9 cellular contexts compared by ENCODE assay signal in the genomic region with DNA sequence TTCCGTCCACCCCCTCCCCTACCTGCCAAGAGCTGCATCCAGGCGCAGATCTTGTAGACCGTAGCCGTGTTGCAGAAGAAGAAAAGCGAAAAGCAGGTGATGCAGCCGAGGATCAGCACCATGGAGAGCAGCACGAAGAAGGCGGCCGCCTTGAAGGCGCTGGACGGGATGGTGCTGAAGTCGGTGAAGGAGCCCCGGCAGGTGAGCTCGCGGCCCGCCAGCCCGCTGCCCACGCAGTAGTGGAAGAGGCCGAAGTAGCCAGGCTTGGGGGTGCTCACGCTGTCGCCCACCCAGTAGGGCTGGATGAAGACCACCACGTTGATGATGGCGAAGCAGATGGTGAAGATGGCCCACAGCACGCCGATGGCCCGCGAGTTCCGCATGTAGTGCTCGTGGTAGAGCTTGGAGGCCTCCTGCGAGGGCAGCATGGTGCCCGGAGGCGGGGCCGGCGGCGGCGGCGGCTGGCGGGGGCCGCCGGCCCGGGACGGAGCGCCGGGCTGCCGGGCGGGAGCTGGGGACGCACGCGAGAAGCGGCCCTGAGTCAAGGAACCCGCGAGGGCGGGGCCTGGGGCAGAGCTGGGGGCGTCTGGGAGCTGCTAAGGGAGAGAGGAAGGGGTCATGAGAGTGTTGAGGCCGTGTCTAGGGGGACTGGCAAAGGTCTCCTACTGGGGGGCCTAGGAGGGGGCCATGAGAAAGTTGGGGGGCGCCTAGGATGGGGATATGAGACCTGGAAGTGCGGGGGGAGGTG. TPM values are rescaled to one million over a fixed set of nuclear protein-coding genes. Genes with fewer than 3 reads are reported as not detected.
DNase-seq lines count a peak whose midpoint lies in the region; ATAC-seq and TF ChIP-seq lines count a peak whose summit lies in the region.
"Had no signal": no experiment of that assay in that cellular context is flagged by ENCODE, and none has a peak within 500 bp of the region (broad histone marks: within the 10 kb centered on the region; RNA-seq: fewer than 3 reads in every experiment).

No MANE protein-coding gene starts in this region.

- H3K27ac Mint-ChIP-seq in HFFc6 = no peak overlapping the region

- DNase-seq in NCI-H82 (lab: John Stamatoyannopoulos, UW) = peak; percentile 69
- DNase-seq in NCI-H82 treated with DMSO at 0.1 percent for 48 hours (lab: John Stamatoyannopoulos, UW; ENCODE audit: unreplicated experiment) = no peak
- DNase-seq in activated CD4-positive, alpha-beta T cell treated with anti-CD3 and anti-CD28 coated beads, Interleukin-2, amount 50 U/mL, for 24 hours (ENCODE audit: low read depth in 1 of 2, low spot score in 1 of 2) = peak; percentile 1 to 14
- DNase-seq in fibroblast of mammary gland (ENCODE audit: low read depth) = peak; percentile 45
- peak in 4 of 5 donors; percentile 13 to 61 (median 45) for DNase-seq in ovary
- DNase-seq in HFFc6 = no peak

- peaks cover 0 to 4% of the 10 kb centered on the region in 2 donors for H3K9me3 ChIP-seq in ovary

- no peaks in the 10 kb centered on the region for H3K36me3 ChIP-seq in ovary
- H3K36me3 ChIP-seq: BLaER1 treated with 17β-estradiol and CSF1 and Interleukin-3, amounts not matched to agents 10 nM and 100 nM had no signal

- H3K36me3 Mint-ChIP-seq in HFFc6 (ENCODE audit: low read depth) = no peaks in the 10 kb centered on the region

- TF ChIP-seq CTCF in fibroblast of mammary gland (conservative IDR thresholded peaks at IDR 0.05; ENCODE audit: control insufficient read depth, insufficient read depth, low read depth, low read length) (no peak), ovary (IDR thresholded peaks at IDR 0.05) (no peak), HFFc6 (IDR thresholded peaks at IDR 0.05) (no peak)

- no peak for TF ChIP-seq EP300 in ovary (IDR thresholded peaks at IDR 0.05)

- no peak for TF ChIP-seq POLR2A in ovary (IDR thresholded peaks at IDR 0.05)

- intact Hi-C loops in ovary (cut with DNase I) = no loop called here

- WGBS in ovary, 3 donors = 2% methylated on average over 33 to 57 of the region's 57 CpGs

- H3K9me3 Mint-ChIP-seq in HFFc6 = no peaks in the 10 kb centered on the region

- H3K4me1 Mint-ChIP-seq in HFFc6 (ENCODE audit: low read depth) = no peaks in the 10 kb centered on the region

- no peak overlapping the region for H3K4me3 Mint-ChIP-seq in HFFc6

- H3K27me3 ChIP-seq in ovary = no peaks in the 10 kb centered on the region
- H3K27me3 ChIP-seq: BLaER1 treated with 17β-estradiol and CSF1 and Interleukin-3, amounts not matched to agents 10 nM and 100 nM had no signal

- peaks cover 22% of the 10 kb centered on the region for H3K27me3 Mint-ChIP-seq in HFFc6 (ENCODE audit: insufficient read depth)

- H3K4me3 ChIP-seq in fibroblast of mammary gland (ENCODE audit: control insufficient read depth, low read depth, low read length) (no peak overlapping the region), ovary (no peak overlapping the region)
- H3K4me3 ChIP-seq: BLaER1 treated with 17β-estradiol and CSF1 and Interleukin-3, amounts not matched to agents 10 nM and 100 nM had no signal

- H3K4me1 ChIP-seq in ovary (ENCODE audit: insufficient read depth) = no peaks in the 10 kb centered on the region
- H3K4me1 ChIP-seq: BLaER1 treated with 17β-estradiol and CSF1 and Interleukin-3, amounts not matched to agents 10 nM and 100 nM had no signal

- ATAC-seq in HG02884 (IDR thresholded peaks at IDR 0.05; ENCODE audit: unreplicated experiment) (no peak), GM21723 (IDR thresholded peaks at IDR 0.05; ENCODE audit: unreplicated experiment) (no peak)

- H3K27ac ChIP-seq in ovary = no peak overlapping the region
- H3K27ac ChIP-seq: BLaER1 treated with 17β-estradiol and CSF1 and Interleukin-3, amounts not matched to agents 10 nM and 100 nM had no signal

RNA-seq across cellular contexts. Expression of a gene that starts 1.2 kb away (rescaled TPM):
- under 1 TPM in 2 of 7 donors, not detected in 5; 0.05 to 0.51 TPM for total RNA-seq in ovary
- polyA plus RNA-seq in ovary = not detected
- total RNA-seq in HFFc6 (2021; fragmentation: NEBNext Ultra II Directional; extraction: Animal tissue kit (Norgen Biotek cat#: 25700)) = not detected

Comparison
In these comparisons a context has a peak if more than half of its experiments do, and no peak if none do; other contexts are left out.
1. DNase-seq: peak in NCI-H82 (single experiment), activated CD4-positive, alpha-beta T cell treated with anti-CD3 and anti-CD28 coated beads, Interleukin-2, amount 50 U/mL, for 24 hours (2 of 2), fibroblast of mammary gland (single experiment) and ovary (4 of 5); none in NCI-H82 treated with DMSO at 0.1 percent for 48 hours (single experiment) and HFFc6 (single experiment).